In genomic region chr11:91972665-91973266, GRCh38 we compare ENCODE assay signal across 16 cellular contexts.
"Had no signal": no experiment of that assay in that cellular context is flagged by ENCODE, and none has a peak within 500 bp of the region (broad histone marks: within the 10 kb centered on the region; RNA-seq: fewer than 3 reads in every experiment).

No MANE protein-coding gene starts in this region.

- ATAC-seq: effector memory CD8-positive, alpha-beta T cell; left lung; stimulated activated naive B cell treated with anti-CD40 and anti-IgM and Interleukin-4, amounts not matched to agents 10 μg/mL and 1 μg/mL and 100 μg/mL, for 72 hours; T-helper 17 cell had no signal

- H3K27ac Mint-ChIP-seq: activated naive CD4-positive, alpha-beta T cell treated with anti-CD3 and anti-CD28 coated beads, Interleukin-2, amount 50 U/mL, for 24 hours; effector memory CD8-positive, alpha-beta T cell; stimulated activated naive B cell treated with anti-CD40 and anti-IgM and Interleukin-4, amounts not matched to agents 10 μg/mL and 1 μg/mL and 100 μg/mL, for 72 hours; T-helper 17 cell had no signal

- H3K27me3 ChIP-seq: adrenal gland, left lung, tibial artery had no signal

- H3K4me1 Mint-ChIP-seq: activated naive CD4-positive, alpha-beta T cell treated with anti-CD3 and anti-CD28 coated beads, Interleukin-2, amount 50 U/mL, for 24 hours; stimulated activated naive B cell treated with anti-CD40 and anti-IgM and Interleukin-4, amounts not matched to agents 10 μg/mL and 1 μg/mL and 100 μg/mL, for 72 hours; T-helper 17 cell had no signal

- H3K4me3 Mint-ChIP-seq: activated naive CD4-positive, alpha-beta T cell treated with anti-CD3 and anti-CD28 coated beads, Interleukin-2, amount 50 U/mL, for 24 hours; effector memory CD8-positive, alpha-beta T cell; neural crest cell; stimulated activated naive B cell treated with anti-CD40 and anti-IgM and Interleukin-4, amounts not matched to agents 10 μg/mL and 1 μg/mL and 100 μg/mL, for 72 hours; T-helper 17 cell had no signal

- H3K27ac ChIP-seq: adrenal gland, left lung, tibial artery, WERI-Rb-1 had no signal

- H3K4me1 ChIP-seq: adrenal gland, left lung had no signal

- H3K27me3 Mint-ChIP-seq: activated naive CD4-positive, alpha-beta T cell treated with anti-CD3 and anti-CD28 coated beads, Interleukin-2, amount 50 U/mL, for 24 hours; effector memory CD8-positive, alpha-beta T cell; stimulated activated naive B cell treated with anti-CD40 and anti-IgM and Interleukin-4, amounts not matched to agents 10 μg/mL and 1 μg/mL and 100 μg/mL, for 72 hours; T-helper 17 cell had no signal

- H3K36me3 Mint-ChIP-seq: activated naive CD4-positive, alpha-beta T cell treated with anti-CD3 and anti-CD28 coated beads, Interleukin-2, amount 50 U/mL, for 24 hours; stimulated activated naive B cell treated with anti-CD40 and anti-IgM and Interleukin-4, amounts not matched to agents 10 μg/mL and 1 μg/mL and 100 μg/mL, for 72 hours had no signal

- FAIRE-seq: islet of Langerhans had no signal

- DNase-seq: activated CD4-positive, alpha-beta T cell treated with anti-CD3 and anti-CD28 coated beads for 1 hour; activated CD8-positive, alpha-beta memory T cell treated with anti-CD3 and anti-CD28 coated beads for 24 hours; activated CD8-positive, alpha-beta memory T cell treated with anti-CD3 and anti-CD28 coated beads, Interleukin-2, amount 50 U/mL, for 48 hours; activated gamma-delta T cell; effector memory CD8-positive, alpha-beta T cell; foreskin fibroblast; hippocampal formation; left lung; stimulated activated naive B cell treated with anti-CD40 and anti-IgM and Interleukin-4, amounts not matched to agents 10 μg/mL and 1 μg/mL and 100 μg/mL, for 72 hours; T-helper 17 cell; tibial artery; WERI-Rb-1 had no signal

- H3K4me3 ChIP-seq: adrenal gland, left lung, tibial artery had no signal

- H3K36me3 ChIP-seq: adrenal gland, left lung, tibial artery, WERI-Rb-1 had no signal

- H3K9me3 ChIP-seq: adrenal gland, left lung, tibial artery had no signal

- H3K9me3 Mint-ChIP-seq: activated naive CD4-positive, alpha-beta T cell treated with anti-CD3 and anti-CD28 coated beads, Interleukin-2, amount 50 U/mL, for 24 hours; neural crest cell had no signal
